Comparison of ENCODE assay signal across 1 cellular context in genomic region chr1:64572222-64572900, GRCh38.
TF ChIP-seq lines count a peak whose summit lies in the region.

No MANE protein-coding gene starts in this region.

TF ChIP-seq in HEK293, 187 proteins besides CTCF, POLR2A, EP300 and RAD21 (continued from another document):
- peak; percentile 55 for TF ChIP-seq PRDM10 (tag by site-specific recombination; IDR thresholded peaks at IDR 0.05)
- peak; percentile 53 for TF ChIP-seq WT1 (tag by site-specific recombination; IDR thresholded peaks at IDR 0.05)
- peak; percentile 89 for TF ChIP-seq ZIC2 (tag by site-specific recombination; IDR thresholded peaks at IDR 0.05)
- no peak for TF ChIP-seq ZFP37 (tag by site-specific recombination; IDR thresholded peaks at IDR 0.05)
- 0 out of 2 replicates have a peak, but pooled peaks have one; percentile 43 for TF ChIP-seq ZNF341 (tag by site-specific recombination; IDR thresholded peaks at IDR 0.05; ENCODE audit: low read depth)
- peak; percentile 40; the same call in 1 of the 2 replicates for TF ChIP-seq ZBTB8A (tag by site-specific recombination; IDR thresholded peaks at IDR 0.05)
- TF ChIP-seq ZNF274 (IDR thresholded peaks at IDR 0.05; ENCODE audit: low read length) = no peak
- TF ChIP-seq ZNF274 (tag by site-specific recombination; IDR thresholded peaks at IDR 0.05; ENCODE audit: borderline replicate concordance) = no peak
- peak; percentile 78 for TF ChIP-seq SP7 (tag by site-specific recombination; IDR thresholded peaks at IDR 0.05)
- TF ChIP-seq ZNF112 (tag by site-specific recombination; IDR thresholded peaks at IDR 0.05) = no peak
- no peak for TF ChIP-seq ZNF114 (tag by site-specific recombination; IDR thresholded peaks at IDR 0.05)
